ENCODE assay signal across 11 cellular contexts in the genomic region with DNA sequence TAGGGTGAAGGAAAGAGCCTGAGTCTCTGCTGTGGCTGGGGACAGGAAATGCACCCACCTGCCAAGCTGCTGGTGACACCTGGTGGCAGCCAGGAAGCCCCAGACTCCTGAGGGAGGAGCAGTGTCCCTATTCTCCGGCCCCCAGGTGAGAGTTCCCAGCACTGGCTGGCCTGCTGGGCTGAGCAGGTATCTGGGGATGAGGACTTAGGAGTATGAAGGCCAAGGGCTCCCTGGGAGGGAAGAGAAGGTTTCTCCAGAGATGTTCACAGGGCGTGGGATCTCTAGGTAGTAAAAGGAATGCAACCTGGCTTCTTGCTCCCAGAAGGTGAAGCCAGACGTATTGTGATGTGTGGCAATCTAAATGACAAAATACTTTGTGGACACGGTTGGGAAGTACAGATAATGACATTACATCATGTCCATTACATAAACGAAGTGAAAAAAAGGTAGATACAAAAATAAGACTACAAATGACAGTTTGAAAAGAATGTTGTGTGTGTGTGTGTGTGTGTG.
DNase-seq lines count a peak whose midpoint lies in the region; ATAC-seq and TF ChIP-seq lines count a peak whose summit lies in the region.
"Had no signal": no experiment of that assay in that cellular context is flagged by ENCODE, and none has a peak within 500 bp of the region (broad histone marks: within the 10 kb centered on the region; RNA-seq: fewer than 3 reads in every experiment).

No MANE protein-coding gene starts in this region.

- no CpG with 5 or more reads among the region's 5 CpGs for WGBS in trophoblast cell (ENCODE audit: extremely low coverage, insufficient coverage, insufficient read length)
- 54 to 70% (median 67%) methylated on average over 5 of the region's 5 CpGs for WGBS in adrenal gland, 4 donors

- POLR2A ChIA-PET in activated B cell treated with CpG ODN at 0.5 μM for 24 hours (lab: Charles Lee) = interaction anchor here (0.6 to 3.4 kb wide), 5 partner anchors 36 to 586 kb away, joined by 3 to 25 read pairs (median 5); partner anchors contain the start of gene AFTPH

- H3K18ac ChIP-seq in trophoblast cell (ENCODE audit: low read length) = no peak overlapping the region

- H3K27me3 ChIP-seq in Karpas-422 (ENCODE audit: low read length) (no peaks in the 10 kb centered on the region), trophoblast cell (ENCODE audit: insufficient read depth, low read length) (no peaks in the 10 kb centered on the region), adrenal gland (no peaks in the 10 kb centered on the region)
- H3K27me3 ChIP-seq: BLaER1, heart right ventricle had no signal

- intact Hi-C loops in activated B cell treated with CpG ODN at 0.5 μM for 24 hours (cut with micrococcal nuclease) (loop anchor here (10.0 kb wide), 1 partner anchor 699 kb away; no protein-coding TSS in a partner anchor), posterior cingulate gyrus (cut with DNase I) (no loop called here), adrenal gland (cut with DNase I) (loop anchor here (10.0 kb wide), 2 partner anchors 261 to 661 kb away; no protein-coding TSS in a partner anchor)

- peaks cover 62% of the 10 kb centered on the region for H3K4me1 ChIP-seq in Karpas-422 (ENCODE audit: low read length)
- no peaks in the 10 kb centered on the region for H3K4me1 ChIP-seq in trophoblast cell (ENCODE audit: control insufficient read depth in 1 of 2, insufficient read depth in 2 of 2, low read length in 2 of 2)
- H3K4me1 ChIP-seq in adrenal gland (replicated peaks in 1 of 2) = peaks cover 0 to 5% of the 10 kb centered on the region in 2 donors

- no peak for TF ChIP-seq POLR2A in adrenal gland (IDR thresholded peaks at IDR 0.05)

- no peak overlapping the region for H4K91ac ChIP-seq in trophoblast cell (ENCODE audit: low read depth, low read length)

- H3K23ac ChIP-seq in trophoblast cell (ENCODE audit: low read length) = no peak overlapping the region

- H2BK5ac ChIP-seq in trophoblast cell (ENCODE audit: low read depth, low read length, poor library complexity) = no peak overlapping the region

- CTCF ChIA-PET in activated B cell treated with CpG ODN at 0.5 μM for 24 hours (lab: Charles Lee) = interaction anchor here (0.6 to 9.4 kb wide), 7 partner anchors 19 to 586 kb away, joined by 3 to 186 read pairs (median 3); no protein-coding TSS in a partner anchor

- peak overlapping the region; percentile 7 for H3K4me3 Mint-ChIP-seq in activated B cell treated with CpG ODN at 0.5 μM for 24 hours

- no peaks in the 10 kb centered on the region for H3K9me2 ChIP-seq in Karpas-422 (replicated peaks; ENCODE audit: insufficient read depth, low read length)

- H2AFZ ChIP-seq in Karpas-422 (ENCODE audit: low read length) = no peak overlapping the region
- H2AFZ ChIP-seq in trophoblast cell (ENCODE audit: insufficient read depth, low read length, poor library complexity) = no peak overlapping the region

- H3K4me3 ChIP-seq in Karpas-422 (ENCODE audit: low read length) (peak overlapping the region; percentile 50), trophoblast cell (ENCODE audit: low read depth, low read length) (no peak overlapping the region), adrenal gland (no peak overlapping the region)
- H3K4me3 ChIP-seq: BLaER1, heart right ventricle had no signal

- H3K9ac ChIP-seq in Karpas-422 (ENCODE audit: low read length) (peak overlapping the region; percentile 74), trophoblast cell (ENCODE audit: low read length) (no peak overlapping the region)
- H3K9ac ChIP-seq: BLaER1 had no signal

- no peak overlapping the region for H2BK120ac ChIP-seq in trophoblast cell (ENCODE audit: insufficient read depth, low read length, poor library complexity)

- H3K79me2 ChIP-seq in Karpas-422 (ENCODE audit: low read length) = no peaks in the 10 kb centered on the region
- no peaks in the 10 kb centered on the region for H3K79me2 ChIP-seq in trophoblast cell (ENCODE audit: control insufficient read depth, insufficient read depth, low read length, poor library complexity)

- 0 out of 2 replicates have a peak, but pooled peaks cover 3% of the 10 kb centered on the region for H3K36me3 ChIP-seq in Karpas-422 (ENCODE audit: insufficient read depth, low read length)
- H3K36me3 ChIP-seq in trophoblast cell (ENCODE audit: control insufficient read depth in 1 of 2, insufficient read depth in 2 of 2, low read length in 2 of 2) = no peaks in the 10 kb centered on the region
- H3K36me3 ChIP-seq in adrenal gland (replicated peaks in 1 of 2) = no peaks in the 10 kb centered on the region
- H3K36me3 ChIP-seq: BLaER1, heart right ventricle had no signal

- H3K36me3 Mint-ChIP-seq in activated B cell treated with CpG ODN at 0.5 μM for 24 hours (ENCODE audit: low read depth) = peaks cover 2% of the 10 kb centered on the region

- no peaks in the 10 kb centered on the region for H3K79me1 ChIP-seq in trophoblast cell (ENCODE audit: low read length)

- no peak overlapping the region for H4K8ac ChIP-seq in trophoblast cell (ENCODE audit: low read depth, low read length)

- no peaks in the 10 kb centered on the region for H4K20me1 ChIP-seq in Karpas-422 (ENCODE audit: insufficient read depth, low read depth, low read length)
- H4K20me1 ChIP-seq: BLaER1 had no signal

- H3K27ac Mint-ChIP-seq in activated B cell treated with CpG ODN at 0.5 μM for 24 hours = peak overlapping the region; percentile 94

- no peak overlapping the region for H4K12ac ChIP-seq in trophoblast cell (ENCODE audit: low read depth, low read length)

- no peaks in the 10 kb centered on the region for H3K9me3 Mint-ChIP-seq in activated B cell treated with CpG ODN at 0.5 μM for 24 hours

- H2AK5ac ChIP-seq in trophoblast cell (ENCODE audit: low read length) = no peak overlapping the region

- H2BK12ac ChIP-seq in trophoblast cell (ENCODE audit: low read length) = no peak overlapping the region

- no peak for TF ChIP-seq CTCF in activated B cell treated with CpG ODN at 0.5 μM for 24 hours (IDR thresholded peaks at IDR 0.05)
- TF ChIP-seq CTCF in adrenal gland (IDR thresholded peaks at IDR 0.05) = no peak

- H3K27ac ChIP-seq in Karpas-422 (ENCODE audit: low read length) (peak overlapping the region; percentile 98), trophoblast cell (ENCODE audit: low read depth, low read length) (no peak overlapping the region), adrenal gland (no peak overlapping the region)
- H3K27ac ChIP-seq: BLaER1, heart right ventricle had no signal

- peak; percentile 5 for DNase-seq in NK-92 treated with Interleukin-12 subunit alpha and Interleukin-12 subunit beta, amount 100 ng/mL, for 24 hours (lab: John Stamatoyannopoulos, UW)
- no peak for DNase-seq in NK-92 (lab: John Stamatoyannopoulos, UW; ENCODE audit: unreplicated experiment)
- DNase-seq in Karpas-422 = peak; percentile 88
- DNase-seq in activated B cell treated with CpG ODN at 0.5 μM for 24 hours = no peak
- DNase-seq in trophoblast cell = peak; percentile 87 to 96
- no peak for DNase-seq in posterior cingulate gyrus
- DNase-seq in adrenal gland = no peak
- DNase-seq: activated CD8-positive, alpha-beta memory T cell treated with anti-CD3 and anti-CD28 coated beads, Interleukin-2, amount 50 U/mL, for 48 hours; heart right ventricle had no signal

- ATAC-seq in activated B cell treated with CpG ODN at 0.5 μM for 24 hours (ENCODE audit: low read depth) (no peak), HG03378 (IDR thresholded peaks at IDR 0.05; ENCODE audit: unreplicated experiment) (no peak)
- ATAC-seq: heart right ventricle had no signal

- H3K4me1 Mint-ChIP-seq in activated B cell treated with CpG ODN at 0.5 μM for 24 hours = peaks cover 55% of the 10 kb centered on the region

- H3K9me3 ChIP-seq in Karpas-422 (ENCODE audit: low read length) (no peaks in the 10 kb centered on the region), trophoblast cell (ENCODE audit: insufficient read depth, low read depth, low read length) (no peaks in the 10 kb centered on the region), adrenal gland (replicated peaks in 1 of 3) (no peaks in the 10 kb centered on the region)
- H3K9me3 ChIP-seq: BLaER1, heart right ventricle had no signal

- H3K27me3 Mint-ChIP-seq in activated B cell treated with CpG ODN at 0.5 μM for 24 hours = no peaks in the 10 kb centered on the region

- H3K4me2 ChIP-seq in Karpas-422 (ENCODE audit: low read depth, low read length, poor library complexity, severe bottlenecking) (peak overlapping the region; percentile 92), trophoblast cell (ENCODE audit: low read length) (no peak overlapping the region)

- H3K4ac ChIP-seq in trophoblast cell (ENCODE audit: low read depth, low read length) = no peak overlapping the region

- no peak overlapping the region for H3K14ac ChIP-seq in trophoblast cell (ENCODE audit: low read length)

Comparison
In these comparisons a context has a peak if more than half of its experiments do, and no peak if none do; other contexts are left out.
1. DNase-seq: peak in NK-92 treated with Interleukin-12 subunit alpha and Interleukin-12 subunit beta, amount 100 ng/mL, for 24 hours (single experiment), Karpas-422 (single experiment) and trophoblast cell (2 of 2); none in NK-92 (single experiment), activated B cell treated with CpG ODN at 0.5 μM for 24 hours (single experiment), posterior cingulate gyrus (0 of 10) and adrenal gland (0 of 7).